In the genomic region with DNA sequence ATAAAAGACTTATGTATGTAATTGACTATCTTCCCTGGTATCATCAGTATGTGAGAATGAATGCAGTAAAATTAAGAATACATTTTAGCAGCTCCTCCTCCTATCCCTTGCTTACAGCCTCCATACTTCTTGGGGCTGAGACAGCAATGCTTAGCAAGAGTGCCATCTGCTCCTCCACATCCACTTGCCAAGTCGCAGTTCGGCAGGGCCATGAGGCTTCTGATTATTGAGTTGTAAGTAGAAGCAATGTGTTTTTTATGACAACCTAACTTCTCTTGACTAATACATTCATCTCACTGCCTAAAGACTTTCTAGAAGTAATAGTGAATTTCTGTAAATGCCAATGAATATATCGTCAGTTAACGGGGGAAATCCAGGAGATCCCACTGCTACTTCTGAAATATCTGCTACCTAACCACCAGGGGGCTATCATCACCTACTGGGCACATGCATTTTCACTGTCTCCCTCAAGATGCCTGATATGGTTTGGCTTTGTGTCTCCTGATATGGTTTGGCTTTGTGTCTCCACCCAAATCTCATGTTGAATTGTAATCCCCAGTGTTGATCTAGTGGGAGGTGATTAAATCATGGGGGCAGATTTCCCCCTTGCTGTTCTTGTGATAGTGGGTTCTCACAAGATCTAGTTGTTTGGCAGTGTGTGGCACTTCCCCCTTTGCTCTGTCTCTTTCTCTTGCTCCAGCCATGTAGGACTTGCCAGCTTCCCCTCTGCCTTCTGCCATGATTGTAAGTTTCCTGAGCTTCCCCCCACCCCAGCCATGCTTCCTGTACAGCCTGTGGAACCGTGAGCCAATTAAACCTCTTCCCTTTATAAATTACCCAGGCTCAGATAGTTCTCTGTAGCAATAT, we compare ENCODE assay signal across 9 cellular contexts. TPM values are rescaled to one million over a fixed set of nuclear protein-coding genes. Genes with fewer than 3 reads are reported as not detected.
DNase-seq lines count a peak whose midpoint lies in the region; ATAC-seq and TF ChIP-seq lines count a peak whose summit lies in the region.
"Had no signal": no experiment of that assay in that cellular context is flagged by ENCODE, and none has a peak within 500 bp of the region (broad histone marks: within the 10 kb centered on the region; RNA-seq: fewer than 3 reads in every experiment).

No MANE protein-coding gene starts in this region.

- no peak overlapping the region for H3K27ac ChIP-seq in cardiac muscle cell
- H3K27ac ChIP-seq in SU-DHL-6 (ENCODE audit: low read depth, low read length) = no peak overlapping the region
- no peak overlapping the region for H3K27ac ChIP-seq in lower lobe of right lung
- H3K27ac ChIP-seq: skin epidermis had no signal

- peak; percentile 27 for TF ChIP-seq CTCF in cardiac muscle cell (IDR thresholded peaks at IDR 0.05; ENCODE audit: low read depth, low read length)
- TF ChIP-seq CTCF in SU-DHL-6 (IDR thresholded peaks at IDR 0.05; ENCODE audit: insufficient read depth, low read length, poor library complexity, severe bottlenecking) = peak; percentile 29
- TF ChIP-seq CTCF in lower lobe of right lung (IDR thresholded peaks at IDR 0.05) = peak; percentile 13
- no peak for TF ChIP-seq CTCF in omental fat pad (IDR thresholded peaks at IDR 0.05)

- ATAC-seq in left cardiac atrium = no peak
- peak; percentile 74 for ATAC-seq in HG02885 (IDR thresholded peaks at IDR 0.05; ENCODE audit: poor library complexity, unreplicated experiment)
- no peak for ATAC-seq in lower lobe of right lung
- ATAC-seq in omental fat pad (ENCODE audit: low FRiP score) = no peak
- no peak for ATAC-seq in GM21737 (IDR thresholded peaks at IDR 0.05; ENCODE audit: unreplicated experiment)

- intact Hi-C loops in left cardiac atrium (cut with DNase I) = no loop called here
- intact Hi-C loops in lower lobe of right lung (cut with DNase I) = no loop called here

- H3K9me2 ChIP-seq in SU-DHL-6 (replicated peaks; ENCODE audit: insufficient read depth, low read length) = no peaks in the 10 kb centered on the region

- H3K4me2 ChIP-seq in SU-DHL-6 (ENCODE audit: low read depth, low read length, poor library complexity, severe bottlenecking) = no peak overlapping the region

- H3K27me3 ChIP-seq in cardiac muscle cell (no peaks in the 10 kb centered on the region), SU-DHL-6 (ENCODE audit: low read length) (no peaks in the 10 kb centered on the region), lower lobe of right lung (ENCODE audit: low read depth) (no peaks in the 10 kb centered on the region)

- no peaks in the 10 kb centered on the region for H4K20me1 ChIP-seq in SU-DHL-6 (ENCODE audit: low read depth, low read length)

- no peak overlapping the region for H3K9ac ChIP-seq in SU-DHL-6 (ENCODE audit: low read length)

- peak in 1 of 2 donors; percentile 24 for DNase-seq in cardiac muscle cell (ENCODE audit: low read depth in 1 of 2, low spot score in 1 of 2)
- no peak for DNase-seq in left cardiac atrium
- DNase-seq in lower lobe of right lung = no peak
- no peak for DNase-seq in DMS79 treated with DMSO at 0.1 percent for 48 hours (lab: John Stamatoyannopoulos, UW)
- no peak for DNase-seq in omental fat pad (ENCODE audit: low spot score)

- H3K9me3 ChIP-seq in cardiac muscle cell (ENCODE audit: low read depth) = no peaks in the 10 kb centered on the region
- H3K9me3 ChIP-seq in SU-DHL-6 (ENCODE audit: insufficient read depth, low read length) = no peaks in the 10 kb centered on the region
- H3K9me3 ChIP-seq in lower lobe of right lung = no peaks in the 10 kb centered on the region

- H3K36me3 ChIP-seq in cardiac muscle cell = no peaks in the 10 kb centered on the region
- no peaks in the 10 kb centered on the region for H3K36me3 ChIP-seq in SU-DHL-6 (ENCODE audit: low read length)
- H3K36me3 ChIP-seq in lower lobe of right lung = no peaks in the 10 kb centered on the region

- no peaks in the 10 kb centered on the region for H3K4me1 ChIP-seq in cardiac muscle cell (ENCODE audit: low read depth)
- H3K4me1 ChIP-seq in lower lobe of right lung = no peaks in the 10 kb centered on the region

- H3F3A ChIP-seq in SU-DHL-6 (ENCODE audit: insufficient read depth) = no peaks in the 10 kb centered on the region

- H3K4me3 ChIP-seq in cardiac muscle cell (no peak overlapping the region), SU-DHL-6 (ENCODE audit: insufficient read depth, low read length, poor library complexity, severe bottlenecking) (no peak overlapping the region), lower lobe of right lung (no peak overlapping the region)
- H3K4me3 ChIP-seq: skin epidermis had no signal

- H3K79me2 ChIP-seq in SU-DHL-6 (ENCODE audit: insufficient read depth, low read length) = no peaks in the 10 kb centered on the region

- H2AFZ ChIP-seq in SU-DHL-6 (ENCODE audit: low read depth, low read length, severe bottlenecking) = no peak overlapping the region

RNA-seq across cellular contexts. Expression of a gene that starts 59.6 kb away (rescaled TPM):
- 20.0 and 23.9 TPM in 2 replicates for total RNA-seq in cardiac muscle cell
- 42.5 and 57.2 TPM in 2 replicates for polyA plus RNA-seq in cardiac muscle cell
- 10 to 100 TPM in 1 of 2 donors, 1 to 10 TPM in 1; 6.7 to 10.9 TPM for total RNA-seq in left cardiac atrium
- total RNA-seq in lower lobe of right lung = 10.2 TPM
- 10 to 100 TPM; 10.1 to 16.6 (median 10.4) TPM for total RNA-seq in omental fat pad

Comparison
In these comparisons a context has a peak if more than half of its experiments do, and no peak if none do; other contexts are left out.
1. CTCF ChIP-seq: peak in cardiac muscle cell (single experiment), SU-DHL-6 (single experiment) and lower lobe of right lung (single experiment); none in omental fat pad (0 of 3).